Comparison of ENCODE assay signal across 20 cellular contexts in the genomic region with DNA sequence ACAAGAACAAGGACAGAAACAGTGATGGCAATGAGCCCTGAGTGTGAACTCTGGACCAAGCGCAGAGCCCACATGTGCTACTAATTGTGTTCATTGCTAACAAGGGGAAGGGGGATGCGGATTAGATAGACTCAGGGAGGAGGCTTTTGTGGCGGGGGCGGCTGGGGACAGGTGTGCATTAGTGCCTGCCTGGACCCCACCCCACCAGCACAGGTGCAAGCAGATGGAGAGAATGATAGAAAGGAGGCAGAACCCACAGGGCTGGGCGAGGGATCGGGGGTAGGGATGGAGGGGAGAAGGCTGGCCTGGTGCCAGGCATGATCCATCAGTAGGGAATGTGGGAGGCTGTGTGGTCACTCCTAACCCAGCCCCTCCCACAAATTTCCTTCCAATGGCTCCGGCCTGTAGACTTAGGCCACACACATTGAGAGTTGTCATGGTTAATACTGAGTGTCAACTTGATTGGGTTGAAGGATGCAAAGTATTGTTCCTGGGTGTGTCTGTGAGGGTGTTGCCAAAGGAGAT. TPM values are rescaled to one million over a fixed set of nuclear protein-coding genes. Genes with fewer than 3 reads are reported as not detected.
DNase-seq lines count a peak whose midpoint lies in the region; FAIRE-seq and TF ChIP-seq lines count a peak whose summit lies in the region.
"Had no signal": no experiment of that assay in that cellular context is flagged by ENCODE, and none has a peak within 500 bp of the region (broad histone marks: within the 10 kb centered on the region; RNA-seq: fewer than 3 reads in every experiment).

No MANE protein-coding gene starts in this region.

- peak overlapping the region; percentile 15 for H3K27ac Mint-ChIP-seq in glutamatergic neuron (ENCODE audit: unreplicated experiment)
- H3K27ac Mint-ChIP-seq: CD8-positive, alpha-beta memory T cell had no signal

- H3K4me3 ChIP-seq in testis, result no peak overlapping the region
- no peak overlapping the region for H3K4me3 ChIP-seq in esophagus muscularis mucosa
- H3K4me3 ChIP-seq: MG63 had no signal

- H3K4me1 ChIP-seq in testis (no peaks in the 10 kb centered on the region), esophagus muscularis mucosa (no peaks in the 10 kb centered on the region)

- peaks cover 12% of the 10 kb centered on the region for H3K27me3 Mint-ChIP-seq in glutamatergic neuron (ENCODE audit: unreplicated experiment)

- no peak for TF ChIP-seq CTCF in glutamatergic neuron (IDR thresholded peaks at IDR 0.05; ENCODE audit: partially characterized antibody, unreplicated experiment)
- no peak for TF ChIP-seq CTCF in testis (IDR thresholded peaks at IDR 0.05)
- no peak for TF ChIP-seq CTCF in esophagus muscularis mucosa (IDR thresholded peaks at IDR 0.05)

- H3K9me3 Mint-ChIP-seq in glutamatergic neuron (ENCODE audit: unreplicated experiment), result peaks cover 12% of the 10 kb centered on the region
- H3K9me3 Mint-ChIP-seq: CD8-positive, alpha-beta memory T cell had no signal

- DNase-seq in NCI-H748 (lab: John Stamatoyannopoulos, UW; ENCODE audit: unreplicated experiment) (peak; percentile 64), NCI-H748 treated with DMSO at 0.1 percent for 48 hours (lab: John Stamatoyannopoulos, UW) (no peak), SW480 (ENCODE audit: low spot score) (peak; percentile 14), glutamatergic neuron (no peak), urothelium cell line (ENCODE audit: low spot score) (peak; percentile 12), testis (no peak), esophagus muscularis mucosa (ENCODE audit: extremely low spot score) (no peak), activated gamma-delta T cell (lab: John Stamatoyannopoulos, UW) (no peak)
- DNase-seq: AML-193; C1 segment of cervical spinal cord; CD8-positive, alpha-beta memory T cell; EL; MG63; NCI-H1694 treated with DMSO at 0.1 percent for 48 hours; NCI-H2081 treated with DMSO at 0.1 percent for 48 hours; NCI-H446 treated with DMSO at 0.1 percent for 48 hours; NCI-H526 treated with DMSO at 0.1 percent for 48 hours; SIG-M5 had no signal

- H3K4me1 Mint-ChIP-seq in glutamatergic neuron (ENCODE audit: low read depth, unreplicated experiment), result peaks cover 49% of the 10 kb centered on the region
- H3K4me1 Mint-ChIP-seq: CD8-positive, alpha-beta memory T cell had no signal

- no peak for FAIRE-seq in urothelium cell line (lab: Jason Lieb, UNC)
- FAIRE-seq: H54 had no signal

- TF ChIP-seq POLR2A in testis (IDR thresholded peaks at IDR 0.05) (no peak), esophagus muscularis mucosa (IDR thresholded peaks at IDR 0.05; ENCODE audit: low read depth) (no peak)

- H3K27me3 ChIP-seq in testis (no peaks in the 10 kb centered on the region), esophagus muscularis mucosa (peaks cover 0 to 76% (median 0%) of the 10 kb centered on the region in 4 donors)
- H3K27me3 ChIP-seq: MG63 had no signal

- no peaks in the 10 kb centered on the region for H3K36me3 ChIP-seq in testis (ENCODE audit: low read depth, missing control alignments)
- H3K36me3 ChIP-seq in esophagus muscularis mucosa, result no peaks in the 10 kb centered on the region
- H3K36me3 ChIP-seq: MG63 had no signal

- intact Hi-C loops in testis (cut with DNase I; ENCODE audit: low total_unique reads), result no loop called here
- intact Hi-C loops in esophagus muscularis mucosa (cut with DNase I), result no loop called here

- H3K4me3 Mint-ChIP-seq in glutamatergic neuron (ENCODE audit: unreplicated experiment), result no peak overlapping the region
- H3K4me3 Mint-ChIP-seq: CD8-positive, alpha-beta memory T cell had no signal

- H3K9me3 ChIP-seq in testis (no peaks in the 10 kb centered on the region), esophagus muscularis mucosa (no peaks in the 10 kb centered on the region)
- H3K9me3 ChIP-seq: MG63 had no signal

- no peak overlapping the region for H3K27ac ChIP-seq in testis
- no peak overlapping the region for H3K27ac ChIP-seq in esophagus muscularis mucosa (replicated peaks in 1 of 4)
- H3K27ac ChIP-seq: 22Rv1 had no signal

- no peak for TF ChIP-seq EP300 in esophagus muscularis mucosa (IDR thresholded peaks at IDR 0.05)

- no peaks in the 10 kb centered on the region for H3K36me3 Mint-ChIP-seq in glutamatergic neuron (ENCODE audit: unreplicated experiment)
- H3K36me3 Mint-ChIP-seq: CD8-positive, alpha-beta memory T cell had no signal

- WGBS in testis, 2 donors, result 68 to 75% methylated on average over 7 of the region's 7 CpGs
- 62% methylated on average over 7 of the region's 7 CpGs for WGBS in esophagus muscularis mucosa

RNA-seq across cellular contexts. Expression of gene CRMP1, which starts 30.5 kb away (rescaled TPM):
- 947 TPM for total RNA-seq in glutamatergic neuron (ENCODE audit: unreplicated experiment)
- 1 to 10 TPM; 8.9 to 9.4 TPM for total RNA-seq in testis
- polyA plus RNA-seq in testis (ENCODE audit: insufficient read depth, low read depth, low replicate concordance), result 5.0 TPM
- 1 to 10 TPM; 1.2 to 4.0 (median 2.3) TPM for total RNA-seq in esophagus muscularis mucosa
- total RNA-seq: CD8-positive, alpha-beta memory T cell had no signal

Comparison
In these comparisons a context has a peak if more than half of its experiments do, and no peak if none do; other contexts are left out.
1. DNase-seq: peak in NCI-H748 (single experiment), SW480 (single experiment) and urothelium cell line (single experiment); none in NCI-H748 treated with DMSO at 0.1 percent for 48 hours (single experiment), glutamatergic neuron (single experiment), testis (single experiment), esophagus muscularis mucosa (single experiment) and activated gamma-delta T cell (single experiment).
2. RNA of gene CRMP1, which starts 30.5 kb away (total RNA-seq): 947 TPM in glutamatergic neuron (single experiment); 8.9 to 9.4 TPM in testis and 1.2 to 4.0 TPM in esophagus muscularis mucosa; every median in the first group is over 10 times any median in the second.